In genomic region chr6:144283781-144284473, GRCh38 we compare ENCODE assay signal across 8 cellular contexts. TPM values are rescaled to one million over a fixed set of nuclear protein-coding genes. Genes with fewer than 3 reads are reported as not detected.
DNase-seq lines count a peak whose midpoint lies in the region; ATAC-seq, FAIRE-seq and TF ChIP-seq lines count a peak whose summit lies in the region.

No MANE protein-coding gene starts in this region.

- H3K4me3 ChIP-seq in HUES48 (ENCODE audit: low read depth, low read length) (peak overlapping the region; percentile 86), body of pancreas (peak overlapping the region; percentile 33 to 76)

- WGBS in body of pancreas, 2 donors: 2 to 5% methylated on average over 13 of the region's 13 CpGs

- H3K4me1 ChIP-seq in HUES48 (ENCODE audit: control insufficient read depth, insufficient read depth, low read length) (peaks cover 36% of the 10 kb centered on the region), body of pancreas (peaks cover 22% of the 10 kb centered on the region)

- TF ChIP-seq CTCF in body of pancreas (IDR thresholded peaks at IDR 0.05): peak in 4 of 7 experiments; percentile 24 to 31 (median 27)

- H3K9me3 ChIP-seq in HUES48 (ENCODE audit: control insufficient read depth, insufficient read depth, low read length) (no peaks in the 10 kb centered on the region), body of pancreas (no peaks in the 10 kb centered on the region)

- TF ChIP-seq POLR2A in body of pancreas (IDR thresholded peaks at IDR 0.05) (no peak), GM12892 (IDR thresholded peaks at IDR 0.05; ENCODE audit: low read depth, low read length) (no peak)

- peaks cover 19% of the 10 kb centered on the region for H3K27me3 ChIP-seq in HUES48 (ENCODE audit: control insufficient read depth, insufficient read depth, low read length)
- H3K27me3 ChIP-seq in body of pancreas: no peaks in the 10 kb centered on the region

- H3K9ac ChIP-seq in HUES48 (ENCODE audit: low read depth, low read length): peak overlapping the region; percentile 85

- no peaks in the 10 kb centered on the region for H3K36me3 ChIP-seq in HUES48 (ENCODE audit: control insufficient read depth, insufficient read depth, low read length)
- H3K36me3 ChIP-seq in body of pancreas (replicated peaks in 1 of 2; ENCODE audit: insufficient read depth in 1 of 2, low read depth in 2 of 2): no peaks in the 10 kb centered on the region

- DNase-seq in AG08396 (ENCODE audit: low spot score) (peak; percentile 32), body of pancreas (no peak), lung microvascular endothelial cell (ENCODE audit: low read depth in 2 of 2) (peak; percentile 44 to 50), cerebellar cortex (ENCODE audit: low spot score) (no peak), GM12892 (ENCODE audit: insufficient read length) (no peak), NCI-H2081 (lab: John Stamatoyannopoulos, UW) (no peak)

- intact Hi-C loops in body of pancreas (cut with DNase I): no loop called here

- no peak overlapping the region for H3K27ac ChIP-seq in HUES48 (ENCODE audit: low read depth, low read length)
- peak overlapping the region; percentile 10 to 99 (median 92) for H3K27ac ChIP-seq in body of pancreas

- FAIRE-seq in GM12892 (lab: Jason Lieb, UNC): no peak

- no peak for ATAC-seq in body of pancreas
- ATAC-seq in GM18517 (IDR thresholded peaks at IDR 0.05; ENCODE audit: unreplicated experiment): no peak

RNA-seq across cellular contexts. Expression of gene UTRN, which starts 1.2 kb away (rescaled TPM):
- total RNA-seq in body of pancreas: 100 to 1,000 TPM; 112 to 133 TPM
- total RNA-seq in lung microvascular endothelial cell: 414 and 470 TPM in 2 replicates
- 13.3 TPM for polyA plus RNA-seq in GM12892 (2012; ENCODE audit: missing spikeins)

Comparison
In these comparisons a context has a peak if more than half of its experiments do, and no peak if none do; other contexts are left out.
1. DNase-seq: peak in AG08396 (single experiment) and lung microvascular endothelial cell (2 of 2); none in body of pancreas (0 of 4), cerebellar cortex (single experiment), GM12892 (single experiment) and NCI-H2081 (0 of 2).